ENCODE assay signal across 19 cellular contexts in the genomic region with DNA sequence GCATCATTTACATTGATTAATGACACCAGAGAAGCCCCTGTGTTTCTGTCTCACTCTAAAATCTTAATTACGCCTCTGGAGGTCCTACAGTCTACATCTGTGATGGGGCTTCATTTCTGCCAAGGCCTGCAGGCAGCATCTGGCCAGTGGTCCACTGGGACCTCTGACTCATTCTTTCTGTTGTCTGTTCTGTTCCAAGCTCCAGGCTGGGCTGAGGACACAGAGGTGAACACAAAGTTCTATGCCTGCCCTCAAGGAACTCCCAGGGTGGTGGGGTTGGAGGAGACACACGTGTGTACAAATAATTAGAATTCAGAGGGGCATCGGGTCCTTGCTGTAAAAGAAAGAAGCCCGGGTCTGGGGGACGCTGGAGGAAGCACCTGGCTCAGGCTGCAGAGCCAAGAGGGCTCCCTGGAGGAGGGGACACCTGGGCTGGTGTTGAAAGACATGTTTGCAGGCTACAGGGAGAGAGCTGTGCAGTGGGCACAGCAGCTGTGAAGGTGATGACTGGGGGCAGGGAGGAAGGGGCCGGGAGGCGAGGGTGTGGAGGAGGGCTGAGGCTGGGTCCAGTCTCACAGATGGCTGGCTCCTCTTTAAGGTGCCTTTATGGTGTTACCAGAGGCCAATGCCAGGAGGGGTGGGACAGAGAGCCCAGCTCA.
DNase-seq lines count a peak whose midpoint lies in the region; ATAC-seq and TF ChIP-seq lines count a peak whose summit lies in the region.
"Had no signal": no experiment of that assay in that cellular context is flagged by ENCODE, and none has a peak within 500 bp of the region (broad histone marks: within the 10 kb centered on the region; RNA-seq: fewer than 3 reads in every experiment).

No MANE protein-coding gene starts in this region.

- no peaks in the 10 kb centered on the region for H3K36me3 ChIP-seq in tibial artery
- H3K36me3 ChIP-seq: neutrophil had no signal

- peaks cover 0 to 3% (median 0%) of the 10 kb centered on the region in 4 donors for H3K4me1 ChIP-seq in tibial artery

- H3K4me3 ChIP-seq in cardiac fibroblast (replicated peaks in 1 of 2; ENCODE audit: low read depth in 2 of 2, low read length in 2 of 2) = no peak overlapping the region
- no peak overlapping the region for H3K4me3 ChIP-seq in tibial artery
- H3K4me3 ChIP-seq: skin epidermis had no signal

- intact Hi-C loops in left ventricle myocardium superior (cut with micrococcal nuclease) = no loop called here
- intact Hi-C loops in tibial artery (cut with DNase I; ENCODE audit: low total_unique reads) = no loop called here

- peak; percentile 84 for ATAC-seq in left ventricle myocardium superior
- ATAC-seq: stimulated activated memory B cell treated with anti-CD40 and anti-IgM and Interleukin-4, amounts not matched to agents 10 μg/mL and 1 μg/mL and 100 μg/mL, for 72 hours had no signal

- DNase-seq in NCI-H82 (lab: John Stamatoyannopoulos, UW) = peak; percentile 37
- no peak for DNase-seq in NCI-H82 treated with DMSO at 0.1 percent for 48 hours (lab: John Stamatoyannopoulos, UW; ENCODE audit: unreplicated experiment)
- peak; percentile 63 to 84 for DNase-seq in cardiac fibroblast (ENCODE audit: low read depth in 2 of 2)
- DNase-seq in left ventricle myocardium superior = peak; percentile 52
- peak; percentile 59 for DNase-seq in stromal cell of bone marrow (ENCODE audit: low read depth)
- DNase-seq in NCI-H226 = no peak
- DNase-seq in tibial artery = no peak
- DNase-seq in SKM-1 treated with dmso at 0.1 percent for 144 hours (lab: John Stamatoyannopoulos, UW; ENCODE audit: unreplicated experiment) = no peak
- DNase-seq: 8988T; activated CD4-positive, alpha-beta memory T cell treated with anti-CD3 and anti-CD28 coated beads, Interleukin-2, amount 10 ng/mL, durations not matched to agents 7 days and 5 days; CD4-positive, CD25-positive, alpha-beta regulatory T cell; KG1; NCI-H1092 treated with DMSO at 0.1 percent for 48 hours; T-cell had no signal

- peaks cover 0 to 10% of the 10 kb centered on the region in 2 donors for H3K27me3 ChIP-seq in tibial artery
- H3K27me3 ChIP-seq: neutrophil had no signal

- TF ChIP-seq CTCF in cardiac fibroblast (IDR thresholded peaks at IDR 0.05; ENCODE audit: low read depth, low read length) (no peak), tibial artery (IDR thresholded peaks at IDR 0.05) (no peak)

- no peak overlapping the region for H3K27ac ChIP-seq in tibial artery
- H3K27ac ChIP-seq: neutrophil, RWPE1, skin epidermis, VCaP had no signal

- no peaks in the 10 kb centered on the region for H3K9me3 ChIP-seq in tibial artery
- H3K9me3 ChIP-seq: neutrophil had no signal

Comparison
In these comparisons a context has a peak if more than half of its experiments do, and no peak if none do; other contexts are left out.
1. DNase-seq: peak in NCI-H82 (single experiment), cardiac fibroblast (2 of 2), left ventricle myocardium superior (single experiment) and stromal cell of bone marrow (single experiment); none in NCI-H82 treated with DMSO at 0.1 percent for 48 hours (single experiment), NCI-H226 (single experiment), tibial artery (0 of 2) and SKM-1 treated with dmso at 0.1 percent for 144 hours (single experiment).